In genomic region chr19:13151605-13152355, GRCh38 we compare ENCODE assay signal across 8 cellular contexts. TPM values are rescaled to one million over a fixed set of nuclear protein-coding genes. Genes with fewer than 3 reads are reported as not detected.
DNase-seq lines count a peak whose midpoint lies in the region; ATAC-seq and TF ChIP-seq lines count a peak whose summit lies in the region.

No MANE protein-coding gene starts in this region.

- peaks cover 11% of the 10 kb centered on the region for H3K4me1 Mint-ChIP-seq in MCF 10A (ENCODE audit: insufficient read depth, unreplicated experiment)

- peak overlapping the region; percentile 100 for H3K9ac ChIP-seq in skeletal muscle satellite cell (ENCODE audit: low read depth, low read length)

- H3K4me3 Mint-ChIP-seq in MCF 10A (ENCODE audit: unreplicated experiment), result peak overlapping the region; percentile 82

- peaks cover 17% of the 10 kb centered on the region for H3K36me3 ChIP-seq in skeletal muscle satellite cell (ENCODE audit: insufficient read depth, low read length)

- H3K27me3 ChIP-seq in skeletal muscle satellite cell (ENCODE audit: control insufficient read depth, insufficient read depth, low read length), result no peaks in the 10 kb centered on the region

- peaks cover 5% of the 10 kb centered on the region for H3K9me3 ChIP-seq in iPS-18c (ENCODE audit: control insufficient read depth, insufficient read depth, low read length)
- H3K9me3 ChIP-seq in skeletal muscle satellite cell (replicated peaks; ENCODE audit: low read length), result no peaks in the 10 kb centered on the region

- BruUV-seq in MCF 10A (replicated peaks; lab: Mats Ljungman, UMichigan), result no TSS peak

- TF ChIP-seq CTCF in VCaP (conservative IDR thresholded peaks at IDR 0.05) (no peak), MCF 10A (IDR thresholded peaks at IDR 0.05; ENCODE audit: unreplicated experiment) (no peak)

- no peaks in the 10 kb centered on the region for H3K27me3 Mint-ChIP-seq in MCF 10A (ENCODE audit: insufficient read depth, unreplicated experiment)

- peak overlapping the region; percentile 95 for H3K27ac ChIP-seq in VCaP

- DNase-seq in NCI-H2196 treated with DMSO at 0.1 percent for 48 hours (lab: John Stamatoyannopoulos, UW; ENCODE audit: unreplicated experiment) (peak; percentile 92), MCF 10A (ENCODE audit: unreplicated experiment) (peak; percentile 98)

- peak; percentile 25 for ATAC-seq in GM18519 (IDR thresholded peaks at IDR 0.05; ENCODE audit: low FRiP score, unreplicated experiment)
- ATAC-seq in HG03108 (IDR thresholded peaks at IDR 0.05; ENCODE audit: unreplicated experiment), result peak; percentile 31
- ATAC-seq in GM21367 (IDR thresholded peaks at IDR 0.05; ENCODE audit: unreplicated experiment), result no peak

- peaks cover 30% of the 10 kb centered on the region for H3K4me1 ChIP-seq in skeletal muscle satellite cell (ENCODE audit: control insufficient read depth, insufficient read depth, low read length)

- peak overlapping the region; percentile 99 for H3K4me2 ChIP-seq in skeletal muscle satellite cell (ENCODE audit: low read length)

- H3K9me3 Mint-ChIP-seq in MCF 10A (ENCODE audit: unreplicated experiment), result no peaks in the 10 kb centered on the region

- H3K4me3 ChIP-seq in iPS-18c (ENCODE audit: insufficient read depth, low read depth, low read length) (peak overlapping the region; percentile 96), skeletal muscle satellite cell (ENCODE audit: low read length) (peak overlapping the region; percentile 90)

- POLR2A ChIA-PET in MCF 10A (lab: Yijun Ruan, JAX), result interaction anchor here (0.5 to 2.8 kb wide), 30 partner anchors 13 to 707 kb away, joined by 3 to 101 read pairs (median 4); partner anchors contain the start of genes DNASE2, FARSA, JUNB and NACC1

- CTCF ChIA-PET in MCF 10A (lab: Yijun Ruan, JAX), result interaction anchor here (0.6 to 1.6 kb wide), 9 partner anchors 20 to 757 kb away, joined by 3 to 10 read pairs (median 3); no protein-coding TSS in a partner anchor

- intact Hi-C loops in MCF 10A (cut with micrococcal nuclease), result loop anchor here (2.0 to 10.0 kb wide), 2 partner anchors 33 to 83 kb away; partner anchors contain the start of gene NACC1

- peaks cover 55% of the 10 kb centered on the region for H3K36me3 Mint-ChIP-seq in MCF 10A (ENCODE audit: insufficient read depth, unreplicated experiment)

- peak overlapping the region; percentile 92 for H3K27ac Mint-ChIP-seq in MCF 10A (ENCODE audit: low read depth, unreplicated experiment)

RNA-seq across cellular contexts. Expression of gene IER2, which starts 1.6 kb away (rescaled TPM):
- total RNA-seq in MCF 10A (2022), result 63.0 and 92.3 TPM in 2 replicates
- total RNA-seq in skeletal muscle satellite cell (2012; rRNA removed), result 17.2 and 21.0 TPM in 2 replicates

RNA-seq across cellular contexts. Expression of gene STX10, which starts 1.6 kb away (rescaled TPM):
- 35.2 and 37.9 TPM in 2 replicates for total RNA-seq in MCF 10A (2022)
- total RNA-seq in skeletal muscle satellite cell (2012; rRNA removed), result 67.5 and 72.2 TPM in 2 replicates

RNA-seq across cellular contexts. Expression of gene NACC1, which starts 33.7 kb away (rescaled TPM):
- 55.9 and 67.3 TPM in 2 replicates for total RNA-seq in MCF 10A (2022)
- 84.7 and 112 TPM in 2 replicates for total RNA-seq in skeletal muscle satellite cell (2012; rRNA removed)

RNA-seq across cellular contexts. Expression of gene TRMT1, which starts 35.2 kb away (rescaled TPM):
- total RNA-seq in MCF 10A (2022), result 47.5 and 63.2 TPM in 2 replicates
- total RNA-seq in skeletal muscle satellite cell (2012; rRNA removed), result 40.4 and 49.2 TPM in 2 replicates

RNA-seq across cellular contexts. Expression of gene LYL1, which starts 49.1 kb away (rescaled TPM):
- total RNA-seq in MCF 10A (2022), result not detected in 2 replicates
- 1.0 and 1.1 TPM in 2 replicates for total RNA-seq in skeletal muscle satellite cell (2012; rRNA removed)
